In genomic region chr11:24589064-24589463, GRCh38 we compare ENCODE assay signal across 21 cellular contexts.
DNase-seq lines count a peak whose midpoint lies in the region; ATAC-seq, FAIRE-seq and TF ChIP-seq lines count a peak whose summit lies in the region.
"Had no signal": no experiment of that assay in that cellular context is flagged by ENCODE, and none has a peak within 500 bp of the region (broad histone marks: within the 10 kb centered on the region; RNA-seq: fewer than 3 reads in every experiment).

No MANE protein-coding gene starts in this region.

- CTCF ChIA-PET in IMR-90 (lab: Yijun Ruan, JAX), result no interaction called here

- no peak overlapping the region for H3K23ac ChIP-seq in IMR-90 (ENCODE audit: low read depth, low read length)

- no peaks in the 10 kb centered on the region; the same call in 1 of the 2 replicates for H3K9me1 ChIP-seq in IMR-90 (ENCODE audit: insufficient read depth, low read length)

- no peak overlapping the region for H3K9ac ChIP-seq in IMR-90 (ENCODE audit: low read depth, low read length)
- H3K9ac ChIP-seq: BLaER1, KMS-11 had no signal

- no peak for TF ChIP-seq RAD21 in IMR-90 (IDR thresholded peaks at IDR 0.05; ENCODE audit: low read length)

- H2AFZ ChIP-seq in IMR-90 (replicated peaks; ENCODE audit: low read length, poor library complexity), result no peak overlapping the region

- H3K27ac ChIP-seq in IMR-90 (ENCODE audit: insufficient read depth, low read length) (no peak overlapping the region), left ventricle myocardium inferior (replicated peaks) (no peak overlapping the region)
- H3K27ac ChIP-seq: BLaER1, KMS-11, SK-N-MC had no signal

- H3K4me1 ChIP-seq in IMR-90 (ENCODE audit: control insufficient read depth, insufficient read depth, low read length) (peaks cover 6% of the 10 kb centered on the region), left ventricle myocardium inferior (no peaks in the 10 kb centered on the region)
- H3K4me1 ChIP-seq: BLaER1 had no signal

- H2BK120ac ChIP-seq in IMR-90 (ENCODE audit: low read depth, low read length), result no peak overlapping the region

- H2BK15ac ChIP-seq in IMR-90 (ENCODE audit: low read depth, low read length), result no peak overlapping the region

- peak; percentile 50 for ATAC-seq in GM19467 (IDR thresholded peaks at IDR 0.05; ENCODE audit: unreplicated experiment)
- ATAC-seq in HG02973 (IDR thresholded peaks at IDR 0.05; ENCODE audit: unreplicated experiment), result peak; percentile 55
- no peak for ATAC-seq in IMR-90 (ENCODE audit: low read depth)

- H3K9me3 ChIP-seq in IMR-90 (ENCODE audit: control insufficient read depth, insufficient read depth, low read length), result no peaks in the 10 kb centered on the region
- no peaks in the 10 kb centered on the region for H3K9me3 ChIP-seq in left ventricle myocardium inferior (replicated peaks)
- H3K9me3 ChIP-seq: BLaER1 had no signal

- H4K91ac ChIP-seq in IMR-90 (ENCODE audit: insufficient read depth, low read depth, low read length), result no peak overlapping the region

- TF ChIP-seq POLR2A in GM12891 (IDR thresholded peaks at IDR 0.05; ENCODE audit: low read depth, low read length) (no peak), IMR-90 (IDR thresholded peaks at IDR 0.05; ENCODE audit: low read depth, low read length) (no peak), H54 (IDR thresholded peaks at IDR 0.05; ENCODE audit: low read depth, low read length) (no peak)

- H4K5ac ChIP-seq in IMR-90 (ENCODE audit: low read depth, low read length), result no peak overlapping the region

- no peak overlapping the region for H3K4me2 ChIP-seq in IMR-90 (ENCODE audit: low read depth, low read length)
- H3K4me2 ChIP-seq: BLaER1, KMS-11 had no signal

- no peaks in the 10 kb centered on the region for H3K79me1 ChIP-seq in IMR-90 (ENCODE audit: low read depth in 1 of 2, low read length in 2 of 2)

- no peak overlapping the region for H2AK9ac ChIP-seq in IMR-90 (replicated peaks; ENCODE audit: low read depth, low read length, poor library complexity)

- H3K4ac ChIP-seq in IMR-90 (ENCODE audit: low read depth, low read length), result no peak overlapping the region

- no peak overlapping the region for H4K8ac ChIP-seq in IMR-90 (ENCODE audit: low read depth in 2 of 2, low read length in 2 of 2)

- dilution Hi-C loops in IMR-90 (cut with HindIII; ENCODE audit: low sequenced_read_pairs, unreplicated experiment), result no loop called here

- H4K20me1 ChIP-seq in IMR-90 (ENCODE audit: insufficient read depth, low read length), result no peaks in the 10 kb centered on the region
- H4K20me1 ChIP-seq: BLaER1 had no signal

- no TSS peak for BruUV-seq in IMR-90 (replicated peaks; lab: Mats Ljungman, UMichigan)

- no CpG with 5 or more reads among the region's 1 CpG for WGBS in IMR-90 (ENCODE audit: extremely low coverage in 2 of 2, insufficient read length in 1 of 2), 2 experiments

- no peaks in the 10 kb centered on the region for H3K36me3 ChIP-seq in IMR-90 (ENCODE audit: control insufficient read depth, insufficient read depth, low read length)
- H3K36me3 ChIP-seq in left ventricle myocardium inferior, result no peaks in the 10 kb centered on the region
- H3K36me3 ChIP-seq: BLaER1 had no signal

- H3K4me3 ChIP-seq in IMR-90 (ENCODE audit: insufficient read depth, low read depth, low read length) (no peak overlapping the region), left ventricle myocardium inferior (no peak overlapping the region)
- H3K4me3 ChIP-seq: BLaER1, SK-N-MC had no signal

- no peak overlapping the region for H3K14ac ChIP-seq in IMR-90 (replicated peaks; ENCODE audit: low read depth, low read length)

- no peak overlapping the region for H2BK5ac ChIP-seq in IMR-90 (ENCODE audit: low read depth, low read length, poor library complexity, severe bottlenecking)

- H3K27me3 ChIP-seq in IMR-90 (ENCODE audit: control insufficient read depth, insufficient read depth, low read length) (no peaks in the 10 kb centered on the region), left ventricle myocardium inferior (ENCODE audit: low read depth) (no peaks in the 10 kb centered on the region)
- H3K27me3 ChIP-seq: BLaER1 had no signal

- FAIRE-seq in GM12891 (lab: Jason Lieb, UNC), result no peak
- no peak for FAIRE-seq in H54 (lab: Jason Lieb, UNC)
- FAIRE-seq: D721Med had no signal

- no peak overlapping the region for H2BK20ac ChIP-seq in IMR-90 (ENCODE audit: low read depth, low read length)

- POLR2A ChIA-PET in IMR-90 (lab: Charles Lee; ENCODE audit: unreplicated experiment), result no interaction called here

- DNase-seq in GM12891 (ENCODE audit: insufficient read length, low spot score) (no peak), IMR-90 (no peak), NCI-H748 treated with DMSO at 0.1 percent for 48 hours (lab: John Stamatoyannopoulos, UW) (no peak), H54 (ENCODE audit: insufficient read length, low spot score) (no peak), left ventricle myocardium inferior (no peak), NAMALWA (ENCODE audit: low spot score) (no peak)
- DNase-seq: CD4-positive, CD25-positive, alpha-beta regulatory T cell; MM.1S; NCI-H1048; NCI-H1694; NCI-H2029 treated with DMSO at 0.1 percent for 48 hours; NCI-H345; NCI-H524; NCI-H774; SIG-M5 had no signal

- no peak overlapping the region for H3K56ac ChIP-seq in IMR-90 (ENCODE audit: extremely low read depth, insufficient read depth, low read length)

- peak overlapping the region; percentile 28; the same call in 1 of the 2 replicates for H3K18ac ChIP-seq in IMR-90 (ENCODE audit: low read depth, low read length)

- TF ChIP-seq CTCF in IMR-90 (conservative IDR thresholded peaks at IDR 0.05; ENCODE audit: low read depth, low read length), result no peak
- TF ChIP-seq CTCF in left ventricle myocardium inferior (IDR thresholded peaks at IDR 0.05; ENCODE audit: borderline replicate concordance), result no peak

- no peak overlapping the region for H2AK5ac ChIP-seq in IMR-90 (ENCODE audit: low read depth, low read length)

- intact Hi-C loops in IMR-90 (cut with micrococcal nuclease) (no loop called here), left ventricle myocardium inferior (cut with micrococcal nuclease) (no loop called here)

- in situ Hi-C loops in IMR-90 (cut with MboI; ENCODE audit: low sequenced_read_pairs), result no loop called here

TF ChIP-seq in GM12891, 5 proteins besides CTCF, POLR2A, EP300 and RAD21:
- TF ChIP-seq POU2F2 (IDR thresholded peaks at IDR 0.05; ENCODE audit: low read depth, low read length) (no peak), SPI1 (IDR thresholded peaks at IDR 0.05; ENCODE audit: low read depth, low read length) (peak; percentile 68)

TF ChIP-seq in IMR-90, 13 proteins besides CTCF, POLR2A, EP300 and RAD21:
- no peak for TF ChIP-seq BHLHE40 (IDR thresholded peaks at IDR 0.05; ENCODE audit: low read depth, low read length)
- no peak for TF ChIP-seq MAFK (IDR thresholded peaks at IDR 0.05; ENCODE audit: low read depth, low read length)
- no peak for TF ChIP-seq SMC3 (IDR thresholded peaks at IDR 0.05; ENCODE audit: low read depth, low read length)
- TF ChIP-seq MXI1 (IDR thresholded peaks at IDR 0.05; ENCODE audit: borderline replicate concordance, low read depth, low read length), result no peak
- TF ChIP-seq CEBPB (IDR thresholded peaks at IDR 0.05; ENCODE audit: low read depth, low read length), result no peak
- TF ChIP-seq CHD1 (IDR thresholded peaks at IDR 0.05; ENCODE audit: low read depth, low read length), result no peak
- TF ChIP-seq RFX5 (IDR thresholded peaks at IDR 0.05; ENCODE audit: low read depth, low read length), result no peak
- no peak for TF ChIP-seq FOS (IDR thresholded peaks at IDR 0.05; ENCODE audit: low read depth, low read length)
- TF ChIP-seq NFE2L2 (IDR thresholded peaks at IDR 0.05; ENCODE audit: low read depth, low read length), result no peak
- TF ChIP-seq MAZ (IDR thresholded peaks at IDR 0.05; ENCODE audit: borderline replicate concordance, low read depth, low read length), result no peak
- TF ChIP-seq USF2 (IDR thresholded peaks at IDR 0.05; ENCODE audit: low read depth, low read length), result no peak
- TF ChIP-seq RCOR1 (IDR thresholded peaks at IDR 0.05; ENCODE audit: insufficient replicate concordance, low read length), result no peak
- no peak for TF ChIP-seq ELK1 (IDR thresholded peaks at IDR 0.05; ENCODE audit: borderline replicate concordance, low read depth, low read length)
